ENCODE assay signal across 10 cellular contexts in genomic region chr1:178057131-178057765, GRCh38. TPM values are rescaled to one million over a fixed set of nuclear protein-coding genes. Genes with fewer than 3 reads are reported as not detected.
A peak's percentile ranks its signal among the peaks of the same experiment; 100 is the strongest.
DNase-seq lines count a peak whose midpoint lies in the region; ATAC-seq and TF ChIP-seq lines count a peak whose summit lies in the region.
"Had no signal": no experiment of that assay in that cellular context is flagged by ENCODE, and none has a peak within 500 bp of the region (broad histone marks: within the 10 kb centered on the region; RNA-seq: fewer than 3 reads in every experiment).

No MANE protein-coding gene starts in this region.

- ATAC-seq in left ventricle myocardium superior = peak; percentile 36
- peak in 1 of 2 donors; percentile 18 for ATAC-seq in gastrocnemius medialis
- ATAC-seq in HG03097 (IDR thresholded peaks at IDR 0.05; ENCODE audit: low FRiP score, unreplicated experiment) = no peak

- TF ChIP-seq POLR2A in gastrocnemius medialis (IDR thresholded peaks at IDR 0.05) = no peak

- intact Hi-C loops in left ventricle myocardium superior (cut with micrococcal nuclease) (no loop called here), gastrocnemius medialis (cut with DNase I; ENCODE audit: low total_unique reads) (loop anchor here (2.0 to 10.0 kb wide), 3 partner anchors 26 to 218 kb away; partner anchors contain the start of gene RASAL2)

- peak overlapping the region; percentile 14 for H3K4me3 ChIP-seq in adipocyte (ENCODE audit: low read length)
- H3K4me3 ChIP-seq in gastrocnemius medialis = no peak overlapping the region
- H3K4me3 ChIP-seq: body of pancreas had no signal

- no peaks in the 10 kb centered on the region for H3K27me3 ChIP-seq in adipocyte (replicated peaks; ENCODE audit: control insufficient read depth, insufficient read depth, low read length)
- H3K27me3 ChIP-seq in gastrocnemius medialis = no peaks in the 10 kb centered on the region
- H3K27me3 ChIP-seq: body of pancreas had no signal

- H3K27ac ChIP-seq in gastrocnemius medialis = peak overlapping the region; percentile 63 to 78 (median 71)
- H3K27ac ChIP-seq: C4-2B had no signal

- H3K4me1 ChIP-seq in adipocyte (ENCODE audit: control insufficient read depth, insufficient read depth, low read length) (peaks cover 77% of the 10 kb centered on the region), gastrocnemius medialis (peaks cover 32 to 71% of the 10 kb centered on the region in 2 donors)

- H3K9ac ChIP-seq in adipocyte (ENCODE audit: low read length) = peak overlapping the region; percentile 86

- H3K9me3 ChIP-seq in adipocyte (ENCODE audit: control insufficient read depth, low read length) (no peaks in the 10 kb centered on the region), gastrocnemius medialis (no peaks in the 10 kb centered on the region)
- H3K9me3 ChIP-seq: body of pancreas had no signal

- in situ Hi-C loops in gastrocnemius medialis (cut with MboI; ENCODE audit: low sequenced_read_pairs in 4 of 4) = loop anchor here in 1 of 4 donors (5.0 kb wide), 1 partner anchor 100 kb away; no protein-coding TSS in a partner anchor

- no peak for TF ChIP-seq CTCF in gastrocnemius medialis (IDR thresholded peaks at IDR 0.05 in 4 of 5, conservative IDR thresholded peaks at IDR 0.05 in 1 of 5)

- DNase-seq in ELF-1 (ENCODE audit: low read depth, low spot score) (peak; percentile 59), adipocyte (ENCODE audit: low read depth) (no peak), left ventricle myocardium superior (no peak), gastrocnemius medialis (no peak), DMS79 treated with DMSO at 0.1 percent for 48 hours (lab: John Stamatoyannopoulos, UW) (no peak), superior temporal gyrus (ENCODE audit: extremely low spot score) (no peak), NCI-H1105 (lab: John Stamatoyannopoulos, UW) (no peak)

- H3K36me3 ChIP-seq in adipocyte (ENCODE audit: control insufficient read depth, insufficient read depth, low read length, severe bottlenecking) (no peaks in the 10 kb centered on the region), gastrocnemius medialis (no peaks in the 10 kb centered on the region)

RNA-seq across cellular contexts. Expression of gene RASAL2, which starts 36.7 kb away (rescaled TPM):
- 26.4 TPM for total RNA-seq in left ventricle myocardium superior
- total RNA-seq in gastrocnemius medialis = 10 to 100 TPM in 1 of 4 donors, 1 to 10 TPM in 3; 7.6 to 13.4 (median 8.8) TPM
